In the genomic region with DNA sequence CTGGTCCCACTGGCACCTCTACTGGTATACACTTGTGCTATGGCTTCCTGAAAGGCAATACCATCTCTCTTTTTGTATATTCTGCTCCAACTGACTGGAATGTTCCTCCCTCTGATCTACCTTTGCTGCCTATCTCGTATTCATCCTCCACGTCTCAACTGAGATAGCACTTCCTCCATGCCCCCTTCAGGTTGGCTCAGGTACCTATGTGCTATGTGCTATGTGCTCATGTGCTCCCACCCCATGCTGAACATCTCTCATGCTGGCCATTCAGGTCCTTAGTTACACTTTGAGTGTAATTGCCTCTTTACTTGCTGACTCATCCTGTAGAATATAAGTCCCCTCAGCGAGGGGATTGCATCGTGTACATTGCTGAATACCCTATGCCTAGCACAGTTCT, we compare ENCODE assay signal across 22 cellular contexts.
DNase-seq lines count a peak whose midpoint lies in the region; ATAC-seq and TF ChIP-seq lines count a peak whose summit lies in the region.
"Had no signal": no experiment of that assay in that cellular context is flagged by ENCODE, and none has a peak within 500 bp of the region (broad histone marks: within the 10 kb centered on the region; RNA-seq: fewer than 3 reads in every experiment).

No MANE protein-coding gene starts in this region.

- peak; percentile 64 for TF ChIP-seq CTCF in OCI-LY1 (IDR thresholded peaks at IDR 0.05; ENCODE audit: low read length)
- no peak for TF ChIP-seq CTCF in upper lobe of right lung (IDR thresholded peaks at IDR 0.05)

- intact Hi-C loops in upper lobe of right lung (cut with DNase I), result no loop called here

- no peak overlapping the region for H3K4me3 Mint-ChIP-seq in activated naive CD8-positive, alpha-beta T cell treated with anti-CD3 and anti-CD28 coated beads for 36 hours
- H3K4me3 Mint-ChIP-seq: activated T-cell treated with anti-CD3 and anti-CD28 coated beads, Interleukin-2, amount 50 U/mL, for 4 hours; CD14-positive monocyte; stimulated activated memory B cell treated with anti-CD40 and anti-IgM and Interleukin-4, amounts not matched to agents 10 μg/mL and 1 μg/mL and 100 μg/mL, for 72 hours; T-cell had no signal

- no peaks in the 10 kb centered on the region for H3K27me3 Mint-ChIP-seq in activated naive CD8-positive, alpha-beta T cell treated with anti-CD3 and anti-CD28 coated beads for 36 hours
- H3K27me3 Mint-ChIP-seq: stimulated activated memory B cell treated with anti-CD40 and anti-IgM and Interleukin-4, amounts not matched to agents 10 μg/mL and 1 μg/mL and 100 μg/mL, for 72 hours had no signal

- H3K4me2 ChIP-seq in OCI-LY1 (ENCODE audit: low read length), result no peak overlapping the region

- ATAC-seq in HG03280 (IDR thresholded peaks at IDR 0.05; ENCODE audit: unreplicated experiment), result peak; percentile 54
- ATAC-seq in upper lobe of right lung, result peak; percentile 15
- ATAC-seq: activated T-cell treated with anti-CD3 and anti-CD28 coated beads, Interleukin-2, amount 50 U/mL, for 4 hours; stimulated activated memory B cell treated with anti-CD40 and anti-IgM and Interleukin-4, amounts not matched to agents 10 μg/mL and 1 μg/mL and 100 μg/mL, for 72 hours; T-cell had no signal

- H3K79me2 ChIP-seq in OCI-LY1 (ENCODE audit: insufficient read depth, low read length), result no peaks in the 10 kb centered on the region

- H3K9me3 ChIP-seq in OCI-LY1 (ENCODE audit: low read length), result no peaks in the 10 kb centered on the region
- no peaks in the 10 kb centered on the region for H3K9me3 ChIP-seq in upper lobe of right lung
- H3K9me3 ChIP-seq: breast epithelium, colonic mucosa, SJCRH30, vagina had no signal

- H3K36me3 ChIP-seq in OCI-LY1 (ENCODE audit: insufficient read depth, low read length), result no peaks in the 10 kb centered on the region
- H3K36me3 ChIP-seq in upper lobe of right lung, result no peaks in the 10 kb centered on the region
- H3K36me3 ChIP-seq: breast epithelium, colonic mucosa, SJCRH30, vagina had no signal

- no peaks in the 10 kb centered on the region for H3K36me3 Mint-ChIP-seq in activated naive CD8-positive, alpha-beta T cell treated with anti-CD3 and anti-CD28 coated beads for 36 hours
- H3K36me3 Mint-ChIP-seq: CD14-positive monocyte; stimulated activated memory B cell treated with anti-CD40 and anti-IgM and Interleukin-4, amounts not matched to agents 10 μg/mL and 1 μg/mL and 100 μg/mL, for 72 hours; T-cell had no signal

- H3K4me1 Mint-ChIP-seq in activated naive CD8-positive, alpha-beta T cell treated with anti-CD3 and anti-CD28 coated beads for 36 hours, result no peaks in the 10 kb centered on the region
- H3K4me1 Mint-ChIP-seq: CD14-positive monocyte; stimulated activated memory B cell treated with anti-CD40 and anti-IgM and Interleukin-4, amounts not matched to agents 10 μg/mL and 1 μg/mL and 100 μg/mL, for 72 hours; T-cell had no signal

- H3K27ac Mint-ChIP-seq in activated naive CD8-positive, alpha-beta T cell treated with anti-CD3 and anti-CD28 coated beads for 36 hours, result no peak overlapping the region
- H3K27ac Mint-ChIP-seq: CD14-positive monocyte; stimulated activated memory B cell treated with anti-CD40 and anti-IgM and Interleukin-4, amounts not matched to agents 10 μg/mL and 1 μg/mL and 100 μg/mL, for 72 hours; T-cell had no signal

- no peaks in the 10 kb centered on the region for H3F3A ChIP-seq in OCI-LY1 (ENCODE audit: insufficient read depth, low read length)

- H3K27ac ChIP-seq in OCI-LY1 (ENCODE audit: low read depth, low read length, poor library complexity, severe bottlenecking) (peak overlapping the region; percentile 67), upper lobe of right lung (no peak overlapping the region)
- H3K27ac ChIP-seq: breast epithelium, colonic mucosa, SJCRH30, skin epidermis, vagina had no signal

- H4K20me1 ChIP-seq in OCI-LY1 (ENCODE audit: insufficient read depth, low read length), result no peaks in the 10 kb centered on the region

- H3K4me3 ChIP-seq in OCI-LY1 (ENCODE audit: low read depth, low read length, poor library complexity, severe bottlenecking), result no peak overlapping the region
- H3K4me3 ChIP-seq in upper lobe of right lung, result no peak overlapping the region
- H3K4me3 ChIP-seq: breast epithelium, colonic mucosa, SJCRH30, skin epidermis, vagina had no signal

- DNase-seq in SHP77 (lab: John Stamatoyannopoulos, UW) (peak; percentile 27 to 38), SHP77 treated with DMSO at 0.1 percent for 48 hours (lab: John Stamatoyannopoulos, UW) (no peak), upper lobe of right lung (no peak), mesenteric fat pad (ENCODE audit: low spot score) (no peak), NCI-H446 (lab: John Stamatoyannopoulos, UW) (no peak)
- DNase-seq in activated naive CD8-positive, alpha-beta T cell treated with anti-CD3 and anti-CD28 coated beads for 36 hours, result no peak
- DNase-seq: activated CD8-positive, alpha-beta memory T cell treated with anti-CD3 and anti-CD28 coated beads for 24 hours; activated naive CD4-positive, alpha-beta T cell; activated T-cell treated with anti-CD3 and anti-CD28 coated beads, Interleukin-2, amount 50 U/mL, for 4 hours; colonic mucosa; NCI-H1105; nucleus accumbens; SJCRH30; stimulated activated CD4-positive, alpha-beta T cell treated with anti-CD3 and anti-CD28 coated beads, Interleukin-1b, Interleukin-23, amount 100 ng/mL, for 48 hours; T-cell had no signal

- H2AFZ ChIP-seq in OCI-LY1 (ENCODE audit: low read length), result peak overlapping the region; percentile 42; the same call in 1 of the 2 replicates

- H3K27me3 ChIP-seq in OCI-LY1 (ENCODE audit: insufficient read depth, low read length) (no peaks in the 10 kb centered on the region), upper lobe of right lung (peaks cover 16% of the 10 kb centered on the region)
- H3K27me3 ChIP-seq: breast epithelium, colonic mucosa, SJCRH30, vagina had no signal

- no peak overlapping the region for H3K9ac ChIP-seq in OCI-LY1 (ENCODE audit: low read length)

- peaks cover 39% of the 10 kb centered on the region for H3K4me1 ChIP-seq in OCI-LY1 (ENCODE audit: insufficient read depth, low read length, severe bottlenecking)
- no peaks in the 10 kb centered on the region for H3K4me1 ChIP-seq in upper lobe of right lung
- H3K4me1 ChIP-seq: breast epithelium, colonic mucosa, SJCRH30, vagina had no signal

- H3K9me3 Mint-ChIP-seq in activated naive CD8-positive, alpha-beta T cell treated with anti-CD3 and anti-CD28 coated beads for 36 hours, result no peaks in the 10 kb centered on the region
- H3K9me3 Mint-ChIP-seq: activated T-cell treated with anti-CD3 and anti-CD28 coated beads, Interleukin-2, amount 50 U/mL, for 4 hours; stimulated activated memory B cell treated with anti-CD40 and anti-IgM and Interleukin-4, amounts not matched to agents 10 μg/mL and 1 μg/mL and 100 μg/mL, for 72 hours had no signal

- no peaks in the 10 kb centered on the region for H3K9me2 ChIP-seq in OCI-LY1 (ENCODE audit: low read depth, low read length)

Comparison
In these comparisons a context has a peak if more than half of its experiments do, and no peak if none do; other contexts are left out.
1. DNase-seq: peak in SHP77 (2 of 2); none in SHP77 treated with DMSO at 0.1 percent for 48 hours (single experiment), upper lobe of right lung (single experiment), mesenteric fat pad (single experiment), activated naive CD8-positive, alpha-beta T cell treated with anti-CD3 and anti-CD28 coated beads for 36 hours (single experiment) and NCI-H446 (0 of 2).